ENCODE assay signal across 19 cellular contexts in the genomic region with DNA sequence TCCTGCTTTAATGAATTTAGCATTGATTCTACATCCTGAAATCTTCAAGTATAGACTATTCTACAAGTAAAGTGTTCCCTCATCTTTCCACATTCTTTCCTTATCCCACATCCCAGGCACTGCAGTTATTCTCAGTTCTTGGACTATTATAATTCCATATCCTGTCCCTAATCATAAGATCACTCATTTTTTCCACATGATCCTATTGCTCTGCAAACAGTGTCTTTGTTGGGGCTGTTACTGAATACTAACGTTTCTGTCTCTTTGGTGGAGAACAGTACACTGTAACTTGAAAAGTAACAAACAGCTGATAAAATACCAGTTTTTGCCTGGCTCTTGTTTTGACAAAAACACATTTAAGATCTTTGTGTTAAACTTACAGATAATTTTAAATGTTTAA.
"Had no signal": no experiment of that assay in that cellular context is flagged by ENCODE, and none has a peak within 500 bp of the region (broad histone marks: within the 10 kb centered on the region; RNA-seq: fewer than 3 reads in every experiment).

No MANE protein-coding gene starts in this region.

- ATAC-seq: left colon, left lung, natural killer cell, right lobe of liver had no signal

- H3K9me3 Mint-ChIP-seq: mesothelial cell of epicardium; nephron progenitor cell; stimulated activated naive CD8-positive, alpha-beta T cell treated with anti-CD3 and anti-CD28 coated beads, Interleukin-15, Interleukin-2, amounts not matched to agents 100 ng/mL and 50 ng/mL, for 24 hours; type B pancreatic cell had no signal

- H3K27ac Mint-ChIP-seq: immature natural killer cell; mesothelial cell of epicardium; naive B cell; natural killer cell; nephron progenitor cell; progenitor cell of endocrine pancreas; stimulated activated naive CD8-positive, alpha-beta T cell treated with anti-CD3 and anti-CD28 coated beads, Interleukin-15, Interleukin-2, amounts not matched to agents 100 ng/mL and 50 ng/mL, for 24 hours; type B pancreatic cell had no signal

- H3K27me3 Mint-ChIP-seq: naive B cell; progenitor cell of endocrine pancreas; stimulated activated naive CD8-positive, alpha-beta T cell treated with anti-CD3 and anti-CD28 coated beads, Interleukin-15, Interleukin-2, amounts not matched to agents 100 ng/mL and 50 ng/mL, for 24 hours; type B pancreatic cell had no signal

- DNase-seq: hypothalamus; immature natural killer cell; kidney; left colon; left lung; naive B cell; natural killer cell; nephron progenitor cell; occipital lobe; right lobe of liver; stimulated activated CD4-positive, alpha-beta T cell treated with anti-CD3 and anti-CD28 coated beads, Interleukin-1b, Interleukin-23, amount 100 ng/mL, for 48 hours; stimulated activated CD4-positive, alpha-beta T cell treated with anti-CD3 and anti-CD28 coated beads, Interleukin-2, amount 100 ng/mL, for 48 hours; stimulated activated naive CD4-positive, alpha-beta T cell; uterus had no signal

- H3K36me3 Mint-ChIP-seq: immature natural killer cell, mesothelial cell of epicardium, naive B cell, natural killer cell, neural progenitor cell, type B pancreatic cell had no signal

- H3K4me1 Mint-ChIP-seq: immature natural killer cell, naive B cell, natural killer cell had no signal

- H3K4me3 Mint-ChIP-seq: immature natural killer cell; mesothelial cell of epicardium; naive B cell; natural killer cell; nephron progenitor cell; neural progenitor cell; stimulated activated naive CD8-positive, alpha-beta T cell treated with anti-CD3 and anti-CD28 coated beads, Interleukin-15, Interleukin-2, amounts not matched to agents 100 ng/mL and 50 ng/mL, for 24 hours; type B pancreatic cell had no signal
